10 cellular contexts compared by ENCODE assay signal in genomic region chr1:161039546-161039945, GRCh38. TPM values are rescaled to one million over a fixed set of nuclear protein-coding genes. Genes with fewer than 3 reads are reported as not detected.
DNase-seq lines count a peak whose midpoint lies in the region; ATAC-seq and TF ChIP-seq lines count a peak whose summit lies in the region.
"Had no signal": no experiment of that assay in that cellular context is flagged by ENCODE, and none has a peak within 500 bp of the region (broad histone marks: within the 10 kb centered on the region; RNA-seq: fewer than 3 reads in every experiment).

No MANE protein-coding gene starts in this region.

- CTCF ChIA-PET in HCT116 (lab: Charles Lee) = interaction anchor here (1.1 kb wide), 1 partner anchor 18 kb away, joined by 5 read pairs; the partner anchor contains the start of gene F11R
- CTCF ChIA-PET in naive thymus-derived CD4-positive, alpha-beta T cell (lab: Charles Lee) = interaction anchor here (1.2 to 6.1 kb wide), 6 partner anchors 15 to 59 kb away, joined by 3 to 74 read pairs (median 8); partner anchors contain the start of genes ARHGAP30 and KLHDC9

- POLR2A ChIA-PET in HCT116 (lab: Charles Lee) = interaction anchor here (1.0 to 2.3 kb wide), 4 partner anchors 18 to 127 kb away, joined by 4 to 24 read pairs (median 4); partner anchors contain the start of genes F11R and PPOX
- POLR2A ChIA-PET in naive thymus-derived CD4-positive, alpha-beta T cell (lab: Charles Lee) = interaction anchor here (0.7 to 16.0 kb wide), 10 partner anchors 9 to 93 kb away, joined by 3 to 377 read pairs (median 5); partner anchors contain the start of genes ARHGAP30, DEDD, F11R and KLHDC9

- H3K4me1 Mint-ChIP-seq in naive thymus-derived CD4-positive, alpha-beta T cell = peaks cover 30 to 63% (median 42%) of the 10 kb centered on the region in 7 donors

- no peak for TF ChIP-seq POLR2A in HCT116 (IDR thresholded peaks at IDR 0.05; ENCODE audit: borderline replicate concordance, extremely low read depth, insufficient read depth, insufficient read length)

- H3K27me3 Mint-ChIP-seq in naive thymus-derived CD4-positive, alpha-beta T cell = no peaks in the 10 kb centered on the region

- H3K9ac ChIP-seq in BLaER1 (no peak overlapping the region), HCT116 (ENCODE audit: low read length) (no peak overlapping the region)

- no peaks in the 10 kb centered on the region for H4K20me1 ChIP-seq in BLaER1
- H4K20me1 ChIP-seq in HCT116 (ENCODE audit: insufficient read depth) = no peaks in the 10 kb centered on the region

- peaks cover 42% of the 10 kb centered on the region for H3K36me3 ChIP-seq in BLaER1
- peaks cover 10 to 31% of the 10 kb centered on the region in 2 experiments; a peak in 3 of 4 replicates for H3K36me3 ChIP-seq in HCT116 (ENCODE audit: control insufficient read depth in 1 of 2, insufficient read depth in 2 of 2, low read length in 2 of 2)
- H3K36me3 ChIP-seq in naive thymus-derived CD4-positive, alpha-beta T cell (ENCODE audit: control insufficient read depth in 2 of 3, insufficient read depth in 3 of 3, low read length in 3 of 3) = peaks cover 14 to 39% (median 17%) of the 10 kb centered on the region in 3 experiments
- peaks cover 41% of the 10 kb centered on the region for H3K36me3 ChIP-seq in right atrium auricular region

- intact Hi-C loops in HCT116 (cut with micrococcal nuclease) (loop anchor here (2.0 kb wide), 1 partner anchor 43 kb away; no protein-coding TSS in a partner anchor), cardiac septum (cut with DNase I) (no loop called here)
- intact Hi-C loops in naive thymus-derived CD4-positive, alpha-beta T cell (cut with micrococcal nuclease) = loop anchor here in 1 of 2 donors (1.0 kb wide), 1 partner anchor 42 kb away; no protein-coding TSS in a partner anchor

- H3K27ac ChIP-seq in BLaER1 = no peak overlapping the region; the same call in 1 of the 2 replicates
- H3K27ac ChIP-seq in HCT116 (ENCODE audit: low read depth, low read length) = peak overlapping the region; percentile 88
- H3K27ac ChIP-seq in naive thymus-derived CD4-positive, alpha-beta T cell (ENCODE audit: low read depth, low read length) = peak overlapping the region; percentile 93
- no peak overlapping the region for H3K27ac ChIP-seq in right atrium auricular region

- no peak for ATAC-seq in HCT116
- ATAC-seq in activated naive CD4-positive, alpha-beta T cell treated with anti-CD3 and anti-CD28 coated beads, Interleukin-2, amount 50 U/mL, for 72 hours = no peak
- no peak for ATAC-seq in naive thymus-derived CD4-positive, alpha-beta T cell
- no peak for ATAC-seq in HG02970 (IDR thresholded peaks at IDR 0.05; ENCODE audit: low FRiP score, unreplicated experiment)
- no peak for ATAC-seq in GM18858 (IDR thresholded peaks at IDR 0.05; ENCODE audit: unreplicated experiment)

- peaks cover 36% of the 10 kb centered on the region for H3K79me2 ChIP-seq in HCT116 (ENCODE audit: insufficient read depth, low read length)

- H3K9me2 ChIP-seq in HCT116 (ENCODE audit: insufficient read depth) = no peaks in the 10 kb centered on the region

- H3K4me2 ChIP-seq in BLaER1 (peak overlapping the region; percentile 85), HCT116 (ENCODE audit: low read length) (peak overlapping the region; percentile 90)

- DNase-seq in HCT116 (ENCODE audit: low read depth, low spot score) = no peak
- no peak for DNase-seq in activated naive CD4-positive, alpha-beta T cell treated with anti-CD3 and anti-CD28 coated beads, Interleukin-2, amount 50 U/mL, for 72 hours (ENCODE audit: low spot score in 2 of 2)
- DNase-seq in naive thymus-derived CD4-positive, alpha-beta T cell = no peak
- no peak for DNase-seq in cardiac septum (ENCODE audit: low spot score)
- no peak for DNase-seq in right atrium auricular region (ENCODE audit: low spot score)
- DNase-seq: KBM-7 had no signal

- TF ChIP-seq CTCF in HCT116 (IDR thresholded peaks at IDR 0.05 in 2 of 3, conservative IDR thresholded peaks at IDR 0.05 in 1 of 3; ENCODE audit: borderline replicate concordance in 1 of 3, insufficient read depth in 1 of 3, low read depth in 2 of 3, low read length in 2 of 3) (no peak), right atrium auricular region (IDR thresholded peaks at IDR 0.05) (no peak)

- H3K4me3 ChIP-seq in BLaER1 (peak overlapping the region; percentile 85; the same call in 1 of the 2 replicates), HCT116 (replicated peaks in 1 of 2; ENCODE audit: low read depth in 1 of 2, low read length in 2 of 2) (peak overlapping the region in 1 of 2 experiments; percentile 76; a peak in 1 of 4 replicates), right atrium auricular region (no peak overlapping the region)
- no peak overlapping the region for H3K4me3 ChIP-seq in naive thymus-derived CD4-positive, alpha-beta T cell (ENCODE audit: low read length)

- peak overlapping the region; percentile 90 to 97 for H3K27ac Mint-ChIP-seq in activated naive CD4-positive, alpha-beta T cell treated with anti-CD3 and anti-CD28 coated beads, Interleukin-2, amount 50 U/mL, for 72 hours
- peak overlapping the region; percentile 84 to 97 (median 91) for H3K27ac Mint-ChIP-seq in naive thymus-derived CD4-positive, alpha-beta T cell

- peaks cover 11 to 33% of the 10 kb centered on the region in 2 donors for H3K36me3 Mint-ChIP-seq in activated naive CD4-positive, alpha-beta T cell treated with anti-CD3 and anti-CD28 coated beads, Interleukin-2, amount 50 U/mL, for 72 hours
- H3K36me3 Mint-ChIP-seq in naive thymus-derived CD4-positive, alpha-beta T cell = peaks cover 3 to 35% (median 9%) of the 10 kb centered on the region in 5 donors

- RAD21 ChIA-PET in HCT116 (lab: Charles Lee; ENCODE audit: low non-redundant PET in 1 of 2, low total read pairs in 2 of 2, uncharacterized antibody in 2 of 2, unreplicated experiment in 2 of 2) = no interaction called here

- H3K4me3 Mint-ChIP-seq in naive thymus-derived CD4-positive, alpha-beta T cell = peak overlapping the region; percentile 47 to 94 (median 88)

- no TSS peak for BruUV-seq in HCT116 (replicated peaks; lab: Mats Ljungman, UMichigan)

- H3K4me1 ChIP-seq in BLaER1 (peaks cover 83% of the 10 kb centered on the region), HCT116 (ENCODE audit: control insufficient read depth in 1 of 2, insufficient read depth in 2 of 2, low read length in 2 of 2) (peaks cover 12 to 28% of the 10 kb centered on the region in 2 experiments; a peak in 3 of 4 replicates), right atrium auricular region (peaks cover 0 to 22% of the 10 kb centered on the region in 2 donors)
- peaks cover 22 to 38% of the 10 kb centered on the region in 2 donors for H3K4me1 ChIP-seq in naive thymus-derived CD4-positive, alpha-beta T cell (ENCODE audit: control insufficient read depth in 2 of 2, insufficient read depth in 2 of 2, low read length in 2 of 2)

- H3K9me3 ChIP-seq in BLaER1 (no peaks in the 10 kb centered on the region), HCT116 (ENCODE audit: control insufficient read depth in 1 of 2, insufficient read depth in 1 of 2, low read depth in 1 of 2, low read length in 2 of 2) (no peaks in the 10 kb centered on the region), right atrium auricular region (no peaks in the 10 kb centered on the region)
- H3K9me3 ChIP-seq in naive thymus-derived CD4-positive, alpha-beta T cell (ENCODE audit: control insufficient read depth in 2 of 3, low read length in 3 of 3) = no peaks in the 10 kb centered on the region
- H3K9me3 ChIP-seq: right lobe of liver had no signal

- H2AFZ ChIP-seq in HCT116 (ENCODE audit: low read depth, low read length, poor library complexity, severe bottlenecking) = no peak overlapping the region

- no peaks in the 10 kb centered on the region for H3K9me3 Mint-ChIP-seq in activated naive CD4-positive, alpha-beta T cell treated with anti-CD3 and anti-CD28 coated beads, Interleukin-2, amount 50 U/mL, for 72 hours
- peaks cover 0 to 7% (median 0%) of the 10 kb centered on the region in 11 donors for H3K9me3 Mint-ChIP-seq in naive thymus-derived CD4-positive, alpha-beta T cell

- TF ChIP-seq RAD21 in HCT116 (IDR thresholded peaks at IDR 0.05; ENCODE audit: low read depth) = no peak

- H3K27me3 ChIP-seq in BLaER1 (no peaks in the 10 kb centered on the region), HCT116 (ENCODE audit: insufficient read depth, low read length) (no peaks in the 10 kb centered on the region), right atrium auricular region (no peaks in the 10 kb centered on the region)
- no peaks in the 10 kb centered on the region for H3K27me3 ChIP-seq in naive thymus-derived CD4-positive, alpha-beta T cell (ENCODE audit: control insufficient read depth in 2 of 2, insufficient read depth in 2 of 2, low read length in 2 of 2)
- H3K27me3 ChIP-seq: right lobe of liver had no signal

RNA-seq across cellular contexts. Expression of gene TSTD1, which starts 0.8 kb away (rescaled TPM):
- total RNA-seq in HCT116 (2021; ENCODE audit: unreplicated experiment) (116 TPM), cardiac septum (12.0 TPM), right atrium auricular region (100 to 1,000 TPM in 1 of 2 donors, 10 to 100 TPM in 1; 95.0 to 118 TPM)
- polyA plus RNA-seq in HCT116 (2012) = 157 and 191 TPM in 2 replicates
- 10 to 100 TPM; 59.3 to 66.8 TPM for total RNA-seq in activated naive CD4-positive, alpha-beta T cell treated with anti-CD3 and anti-CD28 coated beads, Interleukin-2, amount 50 U/mL, for 72 hours
- total RNA-seq in naive thymus-derived CD4-positive, alpha-beta T cell = 10 to 100 TPM; 49.8 to 84.0 (median 58.2) TPM
- polyA plus RNA-seq in naive thymus-derived CD4-positive, alpha-beta T cell = 100 to 1,000 TPM; 349 to 494 TPM

RNA-seq across cellular contexts. Expression of gene USF1, which starts 6.2 kb away (rescaled TPM):
- total RNA-seq in HCT116 (2021; ENCODE audit: unreplicated experiment) = 48.0 TPM
- polyA plus RNA-seq in HCT116 (2012) = 49.1 and 61.6 TPM in 2 replicates
- 10 to 100 TPM; 50.8 to 90.6 TPM for total RNA-seq in activated naive CD4-positive, alpha-beta T cell treated with anti-CD3 and anti-CD28 coated beads, Interleukin-2, amount 50 U/mL, for 72 hours
- total RNA-seq in naive thymus-derived CD4-positive, alpha-beta T cell = 100 to 1,000 TPM in 1 of 5 experiments, 10 to 100 TPM in 4; 71.6 to 115 (median 91.7) TPM
- 1 to 10 TPM; 3.9 to 5.5 TPM for polyA plus RNA-seq in naive thymus-derived CD4-positive, alpha-beta T cell
- 29.2 TPM for total RNA-seq in cardiac septum
- total RNA-seq in right atrium auricular region = 10 to 100 TPM; 21.7 to 25.5 TPM

RNA-seq across cellular contexts. Expression of gene F11R, which starts 18.6 kb away (rescaled TPM):
- total RNA-seq in HCT116 (2021; ENCODE audit: unreplicated experiment) (86.7 TPM), cardiac septum (10.3 TPM), right atrium auricular region (10 to 100 TPM; 11.2 to 26.2 TPM)
- polyA plus RNA-seq in HCT116 (2012) = 127 and 147 TPM in 2 replicates
- 10 to 100 TPM; 26.0 to 63.6 TPM for total RNA-seq in activated naive CD4-positive, alpha-beta T cell treated with anti-CD3 and anti-CD28 coated beads, Interleukin-2, amount 50 U/mL, for 72 hours
- 10 to 100 TPM; 11.3 to 23.7 (median 16.5) TPM for total RNA-seq in naive thymus-derived CD4-positive, alpha-beta T cell
- 10 to 100 TPM; 12.7 to 14.4 TPM for polyA plus RNA-seq in naive thymus-derived CD4-positive, alpha-beta T cell

RNA-seq across cellular contexts. Expression of gene ARHGAP30, which starts 30.1 kb away (rescaled TPM):
- total RNA-seq in HCT116 (2021; ENCODE audit: unreplicated experiment) (0.39 TPM), cardiac septum (2.6 TPM), right atrium auricular region (1 to 10 TPM; 1.4 to 4.6 TPM)
- polyA plus RNA-seq in HCT116 (2012) = 0.34 and 0.36 TPM in 2 replicates
- 100 to 1,000 TPM; 116 to 180 TPM for total RNA-seq in activated naive CD4-positive, alpha-beta T cell treated with anti-CD3 and anti-CD28 coated beads, Interleukin-2, amount 50 U/mL, for 72 hours
- 100 to 1,000 TPM; 152 to 291 (median 235) TPM for total RNA-seq in naive thymus-derived CD4-positive, alpha-beta T cell
- 100 to 1,000 TPM; 128 to 258 TPM for polyA plus RNA-seq in naive thymus-derived CD4-positive, alpha-beta T cell

RNA-seq across cellular contexts. Expression of gene NECTIN4, which starts 49.8 kb away (rescaled TPM):
- 3.3 TPM for total RNA-seq in HCT116 (2021; ENCODE audit: unreplicated experiment)
- 4.5 and 7.0 TPM in 2 replicates for polyA plus RNA-seq in HCT116 (2012)
- total RNA-seq in activated naive CD4-positive, alpha-beta T cell treated with anti-CD3 and anti-CD28 coated beads, Interleukin-2, amount 50 U/mL, for 72 hours = under 1 TPM in 1 of 2 donors, not detected in 1; 0.16 TPM
- total RNA-seq in naive thymus-derived CD4-positive, alpha-beta T cell = not detected
- polyA plus RNA-seq in naive thymus-derived CD4-positive, alpha-beta T cell = not detected
- not detected for total RNA-seq in cardiac septum
- under 1 TPM in 1 of 2 donors, not detected in 1; 0.75 TPM for total RNA-seq in right atrium auricular region
- total RNA-seq: right lobe of liver had no signal

Comparison
In these comparisons a context has a peak if more than half of its experiments do, and no peak if none do; other contexts are left out.
1. H3K27ac ChIP-seq: peak in HCT116 (single experiment) and naive thymus-derived CD4-positive, alpha-beta T cell (single experiment); none in BLaER1 (single experiment) and right atrium auricular region (0 of 2).